15 cellular contexts compared by ENCODE assay signal in genomic region chr2:120349125-120349921, GRCh38. TPM values are rescaled to one million over a fixed set of nuclear protein-coding genes. Genes with fewer than 3 reads are reported as not detected.
"Had no signal": no experiment of that assay in that cellular context is flagged by ENCODE, and none has a peak within 500 bp of the region (broad histone marks: within the 10 kb centered on the region; RNA-seq: fewer than 3 reads in every experiment).

No MANE protein-coding gene starts in this region.

- H3K9me3 Mint-ChIP-seq: activated CD4-positive, alpha-beta T cell treated with anti-CD3 and anti-CD28 coated beads, Interleukin-2, amount 10 ng/mL, durations not matched to agents 7 days and 5 days; activated naive CD4-positive, alpha-beta T cell treated with anti-CD3 and anti-CD28 coated beads, Interleukin-2, amount 50 U/mL, for 72 hours; activated T-helper 2 cell treated with anti-CD3 and anti-CD28 coated beads, Interferon-gamma antibody, Interleukin-2, Interleukin-4, amounts not matched to agents 10 μg/mL and 5 μg/mL and 100 μg/mL, durations not matched to agents 14 hours and 24 hours and 36 hours had no signal

- H3K27ac Mint-ChIP-seq: activated CD4-positive, alpha-beta T cell treated with anti-CD3 and anti-CD28 coated beads, Interleukin-2, amount 10 ng/mL, durations not matched to agents 7 days and 5 days; activated naive CD4-positive, alpha-beta T cell treated with anti-CD3 and anti-CD28 coated beads, Interleukin-2, amount 50 U/mL, for 72 hours; activated T-helper 2 cell treated with anti-CD3 and anti-CD28 coated beads, Interferon-gamma antibody, Interleukin-2, Interleukin-4, amounts not matched to agents 10 μg/mL and 5 μg/mL and 100 μg/mL, durations not matched to agents 14 hours and 24 hours and 36 hours had no signal

- ATAC-seq: activated naive CD4-positive, alpha-beta T cell treated with anti-CD3 and anti-CD28 coated beads, Interleukin-2, amount 50 U/mL, for 72 hours; esophagus mucosa; left ventricle myocardium superior had no signal

- DNase-seq: activated CD4-positive, alpha-beta T cell treated with anti-CD3 and anti-CD28 coated beads, Interleukin-2, amount 10 ng/mL, durations not matched to agents 7 days and 5 days; activated CD4-positive, CD25-positive, alpha-beta regulatory T cell; activated CD8-positive, alpha-beta memory T cell treated with anti-CD3 and anti-CD28 coated beads for 24 hours; amniotic stem cell; cerebellar nuclear complex; islet precursor cell; left ventricle myocardium superior; mesenchymal stem cell; small intestine had no signal

- H3K4me3 Mint-ChIP-seq: activated CD4-positive, alpha-beta T cell treated with anti-CD3 and anti-CD28 coated beads, Interleukin-2, amount 10 ng/mL, durations not matched to agents 7 days and 5 days had no signal

- H3K4me3 ChIP-seq: tibial nerve had no signal

- H3K9me3 ChIP-seq: tibial nerve had no signal

- H3K9ac ChIP-seq: parathyroid adenoma had no signal

- FAIRE-seq: small intestine had no signal

- H3K79me2 ChIP-seq: parathyroid adenoma had no signal

- H3K27ac ChIP-seq: parathyroid adenoma, tibial nerve had no signal

- H2AFZ ChIP-seq: parathyroid adenoma had no signal

RNA-seq across cellular contexts. Expression of gene INHBB, which starts 3.4 kb away (rescaled TPM):
- total RNA-seq: activated CD4-positive, alpha-beta T cell treated with anti-CD3 and anti-CD28 coated beads, Interleukin-2, amount 10 ng/mL, durations not matched to agents 7 days and 5 days; activated naive CD4-positive, alpha-beta T cell treated with anti-CD3 and anti-CD28 coated beads, Interleukin-2, amount 50 U/mL, for 72 hours; activated T-helper 2 cell treated with anti-CD3 and anti-CD28 coated beads, Interferon-gamma antibody, Interleukin-2, Interleukin-4, amounts not matched to agents 10 μg/mL and 5 μg/mL and 100 μg/mL, durations not matched to agents 14 hours and 24 hours and 36 hours; T-helper 1 cell treated with Interleukin-12 subunit alpha and Interleukin-12 subunit beta and Interleukin-4 antibody, amounts not matched to agents 30 ng/mL and 1 ng/mL, for 36 hours had no signal
